In the genomic region with DNA sequence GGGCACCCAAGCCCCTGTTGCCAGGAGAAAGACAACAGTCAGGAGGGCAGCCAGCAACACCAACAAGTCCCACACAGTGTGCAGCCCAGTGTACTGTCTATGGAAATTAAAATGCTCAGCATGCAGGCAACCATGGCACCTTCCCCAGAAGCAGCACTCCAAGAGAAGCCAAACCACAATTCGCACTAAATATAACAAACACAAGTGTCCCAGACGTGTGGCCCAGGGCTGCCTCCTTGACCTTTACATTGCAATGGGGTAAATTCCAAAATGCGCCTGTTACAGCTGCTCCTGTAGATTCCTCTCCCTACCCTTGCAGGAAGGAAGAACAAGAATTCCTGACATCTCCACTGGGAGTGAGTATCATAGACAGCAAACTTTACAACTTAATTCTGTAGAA, we compare ENCODE assay signal across 3 cellular contexts.
"Had no signal": no experiment of that assay in that cellular context is flagged by ENCODE, and none has a peak within 500 bp of the region (broad histone marks: within the 10 kb centered on the region; RNA-seq: fewer than 3 reads in every experiment).

No MANE protein-coding gene starts in this region.

- H3K4me3 ChIP-seq: GM12878 had no signal

- DNase-seq: GDM1, GF-D8 had no signal

- ATAC-seq: GM12878 had no signal
